9 cellular contexts compared by ENCODE assay signal in genomic region chr12:9948606-9949286, GRCh38. TPM values are rescaled to one million over a fixed set of nuclear protein-coding genes. Genes with fewer than 3 reads are reported as not detected.
DNase-seq lines count a peak whose midpoint lies in the region; ATAC-seq, FAIRE-seq and TF ChIP-seq lines count a peak whose summit lies in the region.
"Had no signal": no experiment of that assay in that cellular context is flagged by ENCODE, and none has a peak within 500 bp of the region (broad histone marks: within the 10 kb centered on the region; RNA-seq: fewer than 3 reads in every experiment).

No MANE protein-coding gene starts in this region.

- H3K9me3 Mint-ChIP-seq in activated naive CD4-positive, alpha-beta T cell treated with anti-CD3 and anti-CD28 coated beads, Interleukin-2, amount 50 U/mL, for 72 hours, result no peaks in the 10 kb centered on the region

- no peak for TF ChIP-seq CTCF in right atrium auricular region (IDR thresholded peaks at IDR 0.05)

- H3K36me3 Mint-ChIP-seq in activated naive CD4-positive, alpha-beta T cell treated with anti-CD3 and anti-CD28 coated beads, Interleukin-2, amount 50 U/mL, for 72 hours, result no peaks in the 10 kb centered on the region

- H3K27ac Mint-ChIP-seq in activated naive CD4-positive, alpha-beta T cell treated with anti-CD3 and anti-CD28 coated beads, Interleukin-2, amount 50 U/mL, for 72 hours, result peak overlapping the region in 1 of 2 donors; percentile 64

- no peak overlapping the region for H3K4me3 ChIP-seq in right atrium auricular region

- no peak overlapping the region for H3K27ac ChIP-seq in right atrium auricular region

- DNase-seq in GM12892 (ENCODE audit: insufficient read length) (peak; percentile 14), right atrium auricular region (ENCODE audit: low spot score) (no peak), 8988T (no peak), DMS53 treated with DMSO at 0.1 percent for 48 hours (lab: John Stamatoyannopoulos, UW; ENCODE audit: unreplicated experiment) (no peak), DMS153 treated with DMSO at 0.1 percent for 48 hours (lab: John Stamatoyannopoulos, UW; ENCODE audit: unreplicated experiment) (no peak)
- DNase-seq in activated naive CD4-positive, alpha-beta T cell treated with anti-CD3 and anti-CD28 coated beads, Interleukin-2, amount 50 U/mL, for 72 hours (ENCODE audit: low spot score in 2 of 2), result no peak
- DNase-seq: NCI-H82 had no signal

- peak; percentile 90 for ATAC-seq in GM19468 (IDR thresholded peaks at IDR 0.05; ENCODE audit: extremely low read depth, unreplicated experiment)
- peak; percentile 91 for ATAC-seq in HG03196 (IDR thresholded peaks at IDR 0.05; ENCODE audit: unreplicated experiment)
- peak; percentile 87 to 95 for ATAC-seq in activated naive CD4-positive, alpha-beta T cell treated with anti-CD3 and anti-CD28 coated beads, Interleukin-2, amount 50 U/mL, for 72 hours

- no peaks in the 10 kb centered on the region for H3K27me3 ChIP-seq in right atrium auricular region

- peak; percentile 95 for FAIRE-seq in GM12892 (lab: Jason Lieb, UNC)

- no peak for TF ChIP-seq POLR2A in GM12892 (IDR thresholded peaks at IDR 0.05; ENCODE audit: low read depth, low read length)

- H3K4me1 ChIP-seq in right atrium auricular region, result no peaks in the 10 kb centered on the region

- no peaks in the 10 kb centered on the region for H3K36me3 ChIP-seq in right atrium auricular region

- no peaks in the 10 kb centered on the region for H3K9me3 ChIP-seq in right atrium auricular region

RNA-seq across cellular contexts. Expression of gene CLEC2A, which starts 16.6 kb away (rescaled TPM):
- not detected for polyA plus RNA-seq in GM12892 (2012; ENCODE audit: missing spikeins)
- not detected for total RNA-seq in activated naive CD4-positive, alpha-beta T cell treated with anti-CD3 and anti-CD28 coated beads, Interleukin-2, amount 50 U/mL, for 72 hours
- not detected for total RNA-seq in right atrium auricular region

RNA-seq across cellular contexts. Expression of gene CLEC12A, which starts 22.5 kb away (rescaled TPM):
- polyA plus RNA-seq in GM12892 (2012; ENCODE audit: missing spikeins), result not detected
- total RNA-seq in activated naive CD4-positive, alpha-beta T cell treated with anti-CD3 and anti-CD28 coated beads, Interleukin-2, amount 50 U/mL, for 72 hours, result under 1 TPM in 1 of 2 donors, not detected in 1; 0.93 TPM
- total RNA-seq in right atrium auricular region, result 1 to 10 TPM in 1 of 2 donors, under 1 TPM in 1; 0.47 to 1.3 TPM

RNA-seq across cellular contexts. Expression of gene CLEC1B, which starts 50.2 kb away (rescaled TPM):
- not detected for polyA plus RNA-seq in GM12892 (2012; ENCODE audit: missing spikeins)
- total RNA-seq in activated naive CD4-positive, alpha-beta T cell treated with anti-CD3 and anti-CD28 coated beads, Interleukin-2, amount 50 U/mL, for 72 hours, result not detected
- total RNA-seq in right atrium auricular region, result not detected
